ENCODE assay signal across 16 cellular contexts in the genomic region with DNA sequence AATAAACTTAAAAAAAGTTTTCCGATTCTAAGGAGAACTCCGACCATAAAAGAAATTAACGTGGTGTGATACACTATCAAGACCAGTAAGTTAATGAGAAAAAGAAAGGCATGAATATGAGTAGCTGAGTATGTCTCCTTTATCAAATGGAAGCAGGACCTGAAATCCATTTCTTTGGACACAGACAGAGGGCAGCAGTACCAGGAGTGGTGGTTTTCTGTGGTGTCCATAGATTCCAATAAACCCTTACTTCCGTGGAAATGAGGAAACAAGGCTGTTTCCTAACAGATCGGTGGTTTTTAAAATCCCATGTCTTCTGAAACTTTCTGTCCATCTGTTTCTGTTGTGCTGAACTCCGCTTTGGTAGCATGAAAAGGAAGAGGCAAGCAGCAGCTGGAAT.
DNase-seq lines count a peak whose midpoint lies in the region; ATAC-seq, FAIRE-seq and TF ChIP-seq lines count a peak whose summit lies in the region.
"Had no signal": no experiment of that assay in that cellular context is flagged by ENCODE, and none has a peak within 500 bp of the region (broad histone marks: within the 10 kb centered on the region; RNA-seq: fewer than 3 reads in every experiment).

No MANE protein-coding gene starts in this region.

- no peaks in the 10 kb centered on the region for H3K27me3 Mint-ChIP-seq in Caco-2 (ENCODE audit: insufficient read depth, unreplicated experiment)
- H3K27me3 Mint-ChIP-seq in nephron progenitor cell (ENCODE audit: low read depth, poor library complexity), result peaks cover 2% of the 10 kb centered on the region

- in situ Hi-C loops in KBM-7 (cut with MboI; ENCODE audit: low pct_unique_long_range_greater_than_20kb, low sequenced_read_pairs), result no loop called here
- in situ Hi-C loops in K562 (cut with MboI), result no loop called here

- DNase-seq in Caco-2, result peak in 1 of 2 experiments; percentile 27
- peak; percentile 18 for DNase-seq in KBM-7
- peak in 2 of 4 experiments; percentile 33 to 54 for DNase-seq in K562 (ENCODE audit: extremely low read depth in 1 of 4, low spot score in 3 of 4)
- peak; percentile 52 for DNase-seq in medulla oblongata (ENCODE audit: extremely low spot score)
- DNase-seq in 8988T, result no peak
- no peak for DNase-seq in nephron progenitor cell
- DNase-seq: activated CD4-positive, CD25-positive, alpha-beta regulatory T cell; Calu3; heart left ventricle; NCI-H1436 treated with DMSO at 0.1 percent for 48 hours; NCI-H524 treated with DMSO at 0.1 percent for 48 hours; SHP77 had no signal

- H3K27ac Mint-ChIP-seq in Caco-2 (ENCODE audit: unreplicated experiment), result peak overlapping the region; percentile 20
- no peak overlapping the region for H3K27ac Mint-ChIP-seq in nephron progenitor cell

- no peak for TF ChIP-seq EP300 in K562 (IDR thresholded peaks at IDR 0.05; ENCODE audit: low read length)

- no peaks in the 10 kb centered on the region for H3K9me1 ChIP-seq in K562 (ENCODE audit: control insufficient read depth, insufficient read depth, low read length)

- H2AFZ ChIP-seq in K562 (ENCODE audit: low read depth, low read length), result peak overlapping the region; percentile 95

- peak; percentile 28 to 66; a peak in 3 of 4 replicates for TF ChIP-seq RAD21 in K562 (CRISPR knock-in tag; conservative IDR thresholded peaks at IDR 0.05 in 1 of 2, IDR thresholded peaks at IDR 0.05 in 1 of 2)

- no peak overlapping the region; the same call in 1 of the 2 replicates for H3K4me2 ChIP-seq in K562 (ENCODE audit: insufficient read depth, low read length)

- H3K4me3 ChIP-seq in Caco-2 (ENCODE audit: low read depth, low read length) (no peak overlapping the region), K562 (no peak overlapping the region)
- H3K4me3 ChIP-seq: heart left ventricle, skin epidermis, suprapubic skin had no signal

- ATAC-seq in K562 (peak; percentile 91), HG03108 (IDR thresholded peaks at IDR 0.05; ENCODE audit: unreplicated experiment) (no peak), HG02759 (IDR thresholded peaks at IDR 0.05; ENCODE audit: unreplicated experiment) (no peak)
- ATAC-seq: heart left ventricle had no signal

- no peak for TF ChIP-seq CTCF in Caco-2 (IDR thresholded peaks at IDR 0.05; ENCODE audit: insufficient read depth in 1 of 2, low read depth in 1 of 2, low read length in 1 of 2, severe bottlenecking in 1 of 2, unreplicated experiment in 1 of 2)
- peak; percentile 38 to 62 (median 53); a peak in 5 of 6 replicates for TF ChIP-seq CTCF in K562 (IDR thresholded peaks at IDR 0.05 in 2 of 3, conservative IDR thresholded peaks at IDR 0.05 in 1 of 3; ENCODE audit: insufficient read depth in 2 of 3, low read depth in 1 of 3, low read length in 3 of 3)
- no peak for TF ChIP-seq CTCF in nephron progenitor cell (IDR thresholded peaks at IDR 0.05)

- intact Hi-C loops in Caco-2 (cut with micrococcal nuclease; ENCODE audit: unreplicated experiment) (no loop called here), K562 (cut with micrococcal nuclease) (loop anchor here (1.0 to 10.0 kb wide), 2 partner anchors 138 to 208 kb away; a partner anchor contains a TSS)

- H3K4me1 ChIP-seq in Caco-2, result peaks cover 5% of the 10 kb centered on the region
- 0 out of 5 replicates have a peak, but pooled peaks cover 0 to 4% of the 10 kb centered on the region in 2 experiments for H3K4me1 ChIP-seq in K562 (replicated peaks in 1 of 2; ENCODE audit: control insufficient read depth in 2 of 2, insufficient read depth in 2 of 2, low read length in 2 of 2)
- H3K4me1 ChIP-seq: heart left ventricle, suprapubic skin had no signal

- no peaks in the 10 kb centered on the region for H3K79me2 ChIP-seq in K562 (ENCODE audit: control insufficient read depth, insufficient read depth, low read length)

- H3K9me3 Mint-ChIP-seq in Caco-2 (ENCODE audit: unreplicated experiment) (no peaks in the 10 kb centered on the region), nephron progenitor cell (peaks cover 13% of the 10 kb centered on the region)

- POLR2A ChIA-PET in Caco-2 (lab: Charles Lee) (no interaction called here), K562 (lab: Yijun Ruan, JAX) (no interaction called here)

- TF ChIP-seq POLR2A in K562 (conservative IDR thresholded peaks at IDR 0.05), result no peak

- H3K36me3 ChIP-seq in Caco-2 (ENCODE audit: control insufficient read depth, insufficient read depth, low read length) (no peaks in the 10 kb centered on the region), K562 (ENCODE audit: control insufficient read depth, insufficient read depth, low read length) (no peaks in the 10 kb centered on the region)
- H3K36me3 ChIP-seq: heart left ventricle, suprapubic skin had no signal

- no peak overlapping the region for H3K4me3 Mint-ChIP-seq in Caco-2 (ENCODE audit: unreplicated experiment)
- H3K4me3 Mint-ChIP-seq in nephron progenitor cell, result no peak overlapping the region

- BruUV-seq in Caco-2 (replicated peaks; lab: Mats Ljungman, UMichigan) (no TSS peak), K562 (replicated peaks; lab: Mats Ljungman, UMichigan) (no TSS peak)

- 0 out of 4 replicates have a peak overlapping the region, but pooled peaks of 1 of the 2 experiments have one; percentile 24 for H3K9ac ChIP-seq in K562 (ENCODE audit: insufficient read depth in 1 of 2, low read depth in 2 of 2, low read length in 2 of 2)

- H3K36me3 Mint-ChIP-seq in Caco-2 (ENCODE audit: insufficient read depth, unreplicated experiment) (no peaks in the 10 kb centered on the region), nephron progenitor cell (ENCODE audit: low read depth) (no peaks in the 10 kb centered on the region)

- WGBS in K562 (ENCODE audit: insufficient coverage, low coverage, missing lambda C conversion rate), result 16% methylated on average over 6 of the region's 6 CpGs

- peak; percentile 79 for FAIRE-seq in K562 (lab: Jason Lieb, UNC)

- H4K20me1 ChIP-seq in K562 (replicated peaks; ENCODE audit: control insufficient read depth, insufficient read depth, low read length), result no peaks in the 10 kb centered on the region

- no peaks in the 10 kb centered on the region for H3K27me3 ChIP-seq in Caco-2 (replicated peaks; ENCODE audit: control insufficient read depth, insufficient read depth, low read length)
- H3K27me3 ChIP-seq in K562 (ENCODE audit: control insufficient read depth in 2 of 2, insufficient read depth in 2 of 2, low read length in 2 of 2), result peaks cover 0 to 5% of the 10 kb centered on the region in 2 experiments; a peak in 1 of 5 replicates
- H3K27me3 ChIP-seq: heart left ventricle, suprapubic skin had no signal

- H3K9me3 ChIP-seq in Caco-2 (no peaks in the 10 kb centered on the region), K562 (replicated peaks; ENCODE audit: control insufficient read depth, insufficient read depth, low read depth, low read length) (no peaks in the 10 kb centered on the region)
- H3K9me3 ChIP-seq: heart left ventricle, suprapubic skin had no signal

- H3K27ac ChIP-seq in K562 (ENCODE audit: extremely low read depth, low read depth, low read length), result no peak overlapping the region
- H3K27ac ChIP-seq: heart left ventricle, skin epidermis, suprapubic skin had no signal

- H3K4me1 Mint-ChIP-seq in Caco-2 (ENCODE audit: low read depth, unreplicated experiment) (peaks cover 15% of the 10 kb centered on the region), nephron progenitor cell (peaks cover 40% of the 10 kb centered on the region)

- CTCF ChIA-PET in Caco-2 (lab: Charles Lee), result interaction anchor here (0.8 to 1.6 kb wide), 2 partner anchors 14 to 52 kb away, joined by 4 read pairs; no protein-coding TSS in a partner anchor
- CTCF ChIA-PET in K562 (lab: Yijun Ruan, JAX; ENCODE audit: low intra/inter-chr PET ratio), result no interaction called here

TF ChIP-seq in K562, 482 proteins besides CTCF, POLR2A, EP300 and RAD21 (continues in another document):
- TF ChIP-seq TRIM28 (IDR thresholded peaks at IDR 0.05) (no peak), ZNF785 (CRISPR knock-in tag; IDR thresholded peaks at IDR 0.05) (no peak), YY1 (IDR thresholded peaks at IDR 0.05; ENCODE audit: borderline replicate concordance in 1 of 3, control insufficient read depth in 1 of 3, extremely low read depth in 1 of 3, insufficient read depth in 3 of 3, insufficient read length in 1 of 3, insufficient replicate concordance in 2 of 3, low read depth in 1 of 3, low read length in 2 of 3) (peak in 1 of 3 experiments; percentile 27), GTF2A2 (tag; IDR thresholded peaks at IDR 0.05) (no peak), CBX3 (IDR thresholded peaks at IDR 0.05; ENCODE audit: borderline replicate concordance in 1 of 2, low read length in 2 of 2) (0 out of 3 replicates have a peak, but pooled peaks of 1 of the 2 experiments have one; percentile 28), SMC3 (conservative IDR thresholded peaks at IDR 0.05; ENCODE audit: insufficient read depth, low read depth, low read length) (no peak), FOS (IDR thresholded peaks at IDR 0.05; ENCODE audit: extremely low read depth, insufficient read length) (no peak), ZNF764 (CRISPR knock-in tag; IDR thresholded peaks at IDR 0.05; ENCODE audit: low read depth) (no peak), TEAD4 (IDR thresholded peaks at IDR 0.05; ENCODE audit: low read length) (peak; percentile 38; the same call in 1 of the 2 replicates), TEAD4 (CRISPR knock-in tag; IDR thresholded peaks at IDR 0.05; ENCODE audit: borderline replicate concordance) (no peak), ZNF551 (CRISPR knock-in tag; IDR thresholded peaks at IDR 0.05) (no peak), SP2 (IDR thresholded peaks at IDR 0.05; ENCODE audit: extremely low read depth, low read depth, low read length, poor library complexity, severe bottlenecking) (no peak)
- TF ChIP-seq, protein P1, sequence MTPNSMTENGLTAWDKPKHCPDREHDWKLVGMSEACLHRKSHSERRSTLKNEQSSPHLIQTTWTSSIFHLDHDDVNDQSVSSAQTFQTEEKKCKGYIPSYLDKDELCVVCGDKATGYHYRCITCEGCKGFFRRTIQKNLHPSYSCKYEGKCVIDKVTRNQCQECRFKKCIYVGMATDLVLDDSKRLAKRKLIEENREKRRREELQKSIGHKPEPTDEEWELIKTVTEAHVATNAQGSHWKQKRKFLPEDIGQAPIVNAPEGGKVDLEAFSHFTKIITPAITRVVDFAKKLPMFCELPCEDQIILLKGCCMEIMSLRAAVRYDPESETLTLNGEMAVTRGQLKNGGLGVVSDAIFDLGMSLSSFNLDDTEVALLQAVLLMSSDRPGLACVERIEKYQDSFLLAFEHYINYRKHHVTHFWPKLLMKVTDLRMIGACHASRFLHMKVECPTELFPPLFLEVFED (CRISPR knock-in tag; conservative IDR thresholded peaks at IDR 0.05), result no peak

Comparison
In these comparisons a context has a peak if more than half of its experiments do, and no peak if none do; other contexts are left out.
1. DNase-seq: peak in KBM-7 (single experiment) and medulla oblongata (single experiment); none in 8988T (single experiment) and nephron progenitor cell (single experiment).
2. CTCF ChIP-seq: peak in K562 (3 of 3); none in Caco-2 (0 of 2) and nephron progenitor cell (single experiment).